Comparison of ENCODE assay signal across 11 cellular contexts in the genomic region with DNA sequence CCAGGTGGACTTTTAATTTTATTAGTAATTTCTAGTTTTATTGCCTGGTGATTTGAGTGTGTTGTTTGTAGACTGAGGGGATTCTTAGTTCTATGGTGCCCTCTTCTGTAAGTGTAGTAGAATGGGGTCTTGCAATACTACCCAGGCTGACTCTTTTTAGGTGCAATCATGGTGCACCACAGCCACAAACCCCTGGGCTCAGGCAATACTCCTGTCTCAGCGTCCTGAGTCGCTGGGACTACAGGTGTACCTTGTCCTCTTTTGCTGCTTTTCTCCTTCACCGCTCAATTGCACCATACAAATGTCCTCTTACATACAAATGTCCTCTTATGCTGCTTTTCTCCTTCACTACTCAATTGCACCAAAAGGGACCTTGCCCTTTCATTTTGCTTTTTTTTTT. TPM values are rescaled to one million over a fixed set of nuclear protein-coding genes. Genes with fewer than 3 reads are reported as not detected.
DNase-seq lines count a peak whose midpoint lies in the region; ATAC-seq, FAIRE-seq and TF ChIP-seq lines count a peak whose summit lies in the region.
"Had no signal": no experiment of that assay in that cellular context is flagged by ENCODE, and none has a peak within 500 bp of the region (broad histone marks: within the 10 kb centered on the region; RNA-seq: fewer than 3 reads in every experiment).

No MANE protein-coding gene starts in this region.

- TF ChIP-seq EP300 in HepG2 (IDR thresholded peaks at IDR 0.05; ENCODE audit: low read depth in 2 of 2, low read length in 2 of 2) = no peak
- no peak for TF ChIP-seq EP300 in HepG2 (CRISPR knock-in tag; IDR thresholded peaks at IDR 0.05; ENCODE audit: borderline replicate concordance)

- H3K4me1 Mint-ChIP-seq in astrocyte (ENCODE audit: low read depth, unreplicated experiment) = no peaks in the 10 kb centered on the region

- H4K20me1 ChIP-seq in Loucy (ENCODE audit: insufficient read depth, low read length, poor library complexity, severe bottlenecking) = no peaks in the 10 kb centered on the region
- H4K20me1 ChIP-seq in astrocyte (ENCODE audit: insufficient read depth, low read length) = no peaks in the 10 kb centered on the region
- no peaks in the 10 kb centered on the region for H4K20me1 ChIP-seq in HepG2 (ENCODE audit: insufficient read depth, low read length)

- H3K79me2 ChIP-seq in Loucy (ENCODE audit: insufficient read depth, low read length) (no peaks in the 10 kb centered on the region), astrocyte (ENCODE audit: insufficient read depth, low read length) (no peaks in the 10 kb centered on the region), HepG2 (ENCODE audit: insufficient read depth, low read length) (no peaks in the 10 kb centered on the region)

- BruUV-seq in HepG2 (replicated peaks; lab: Mats Ljungman, UMichigan) = no TSS peak

- TF ChIP-seq RAD21 in HepG2 (CRISPR knock-in tag; IDR thresholded peaks at IDR 0.05) = 0 out of 2 replicates have a peak, but pooled peaks have one; percentile 40

- no peaks in the 10 kb centered on the region for H3K9me3 Mint-ChIP-seq in astrocyte (ENCODE audit: unreplicated experiment)
- H3K9me3 Mint-ChIP-seq: activated T-cell treated with anti-CD3 and anti-CD28 coated beads, Interleukin-2, amount 50 U/mL, for 72 hours had no signal

- intact Hi-C loops in HepG2 (cut with micrococcal nuclease; ENCODE audit: unreplicated experiment) = loop anchor here (1.0 kb wide), 1 partner anchor 65 kb away; no protein-coding TSS in a partner anchor

- CTCF ChIA-PET in HepG2 (lab: Yijun Ruan, JAX; ENCODE audit: low intra/inter-chr PET ratio, low total read pairs) = interaction anchor here (2.4 kb wide), 1 partner anchor 65 kb away, joined by 12 read pairs; no protein-coding TSS in a partner anchor

- POLR2A ChIA-PET in HepG2 (lab: Yijun Ruan, JAX) = no interaction called here

- H3K9me2 ChIP-seq in Loucy (replicated peaks; ENCODE audit: low read depth, low read length) = no peaks in the 10 kb centered on the region

- no peak overlapping the region for H3K9ac ChIP-seq in Loucy (ENCODE audit: low read depth, low read length, poor library complexity, severe bottlenecking)
- no peak overlapping the region for H3K9ac ChIP-seq in astrocyte (ENCODE audit: low read length)
- no peak overlapping the region for H3K9ac ChIP-seq in HepG2 (ENCODE audit: insufficient read depth, low read depth, low read length)

- H3F3A ChIP-seq in Loucy (ENCODE audit: low read depth) = no peaks in the 10 kb centered on the region

- TF ChIP-seq POLR2A in HepG2 (IDR thresholded peaks at IDR 0.05; ENCODE audit: insufficient read depth in 1 of 2, low read depth in 2 of 2, low read length in 2 of 2) = no peak

- H3K36me3 ChIP-seq in Loucy (ENCODE audit: insufficient read depth, low read length) (no peaks in the 10 kb centered on the region), astrocyte (ENCODE audit: insufficient read depth, low read length) (no peaks in the 10 kb centered on the region), HepG2 (replicated peaks in 1 of 2; ENCODE audit: control insufficient read depth in 1 of 2, insufficient read depth in 2 of 2, low read length in 2 of 2) (peaks cover 0 to 5% of the 10 kb centered on the region in 2 experiments; a peak in 1 of 5 replicates)

- H3K36me3 Mint-ChIP-seq in astrocyte (ENCODE audit: low read depth, unreplicated experiment) = peaks cover 2% of the 10 kb centered on the region

- H3K27me3 ChIP-seq in Loucy (ENCODE audit: insufficient read depth, low read length, poor library complexity, severe bottlenecking) = no peaks in the 10 kb centered on the region
- no peaks in the 10 kb centered on the region for H3K27me3 ChIP-seq in astrocyte (ENCODE audit: insufficient read depth, low read length)
- no peaks in the 10 kb centered on the region for H3K27me3 ChIP-seq in HepG2 (ENCODE audit: control insufficient read depth in 1 of 2, insufficient read depth in 2 of 2, low read length in 2 of 2)
- H3K27me3 ChIP-seq: gastroesophageal sphincter had no signal

- no peak overlapping the region for H3K27ac ChIP-seq in astrocyte (ENCODE audit: low read depth, low read length)
- H3K27ac ChIP-seq in HepG2 (ENCODE audit: extremely low read length, insufficient read depth, low read length) = no peak overlapping the region
- H3K27ac ChIP-seq: gastroesophageal sphincter, PC-9 had no signal

- H3K9me3 ChIP-seq in Loucy (ENCODE audit: insufficient read depth, low read depth, low read length) (no peaks in the 10 kb centered on the region), astrocyte (ENCODE audit: insufficient read depth, low read depth, low read length) (no peaks in the 10 kb centered on the region), HepG2 (ENCODE audit: low read length) (no peaks in the 10 kb centered on the region)
- H3K9me3 ChIP-seq: gastroesophageal sphincter had no signal

- in situ Hi-C loops in HepG2 (cut with HindIII; ENCODE audit: extremely low pct_ligation_motif_present, low pct_unique_long_range_greater_than_20kb) = no loop called here

- H3K4me1 ChIP-seq in Loucy (ENCODE audit: insufficient read depth, low read length, poor library complexity, severe bottlenecking) (no peaks in the 10 kb centered on the region), astrocyte (ENCODE audit: insufficient read depth, low read length) (no peaks in the 10 kb centered on the region), HepG2 (ENCODE audit: insufficient read depth, low read length) (0 out of 2 replicates have a peak, but pooled peaks cover 4% of the 10 kb centered on the region)
- H3K4me1 ChIP-seq: gastroesophageal sphincter had no signal

- H3K4me2 ChIP-seq in Loucy (ENCODE audit: low read depth, low read length, poor library complexity, severe bottlenecking) = no peak overlapping the region
- H3K4me2 ChIP-seq in astrocyte (ENCODE audit: low read length) = no peak overlapping the region
- no peak overlapping the region for H3K4me2 ChIP-seq in HepG2 (ENCODE audit: low read depth, low read length)
- H3K4me2 ChIP-seq: PC-9 had no signal

- WGBS in HepG2 (ENCODE audit: low lambda C conversion rate) = 37% methylated on average over 3 of the region's 3 CpGs

- H3K4me3 ChIP-seq in Loucy (ENCODE audit: low read length, poor library complexity, severe bottlenecking) (no peak overlapping the region), astrocyte (ENCODE audit: insufficient read depth, low read depth, low read length) (no peak overlapping the region), HepG2 (replicated peaks in 1 of 3; ENCODE audit: insufficient read depth in 1 of 3, low read depth in 2 of 3, low read length in 3 of 3) (no peak overlapping the region)
- H3K4me3 ChIP-seq: gastroesophageal sphincter, PC-9 had no signal

- H2AFZ ChIP-seq in Loucy (ENCODE audit: low read length) (no peak overlapping the region), astrocyte (ENCODE audit: low read depth, low read length) (no peak overlapping the region), HepG2 (ENCODE audit: low read length) (no peak overlapping the region)
- H2AFZ ChIP-seq: PC-9 had no signal

- ATAC-seq in HepG2 (peak; percentile 75), GM19324 (IDR thresholded peaks at IDR 0.05; ENCODE audit: low FRiP score, unreplicated experiment) (no peak)
- ATAC-seq: activated T-cell treated with anti-CD3 and anti-CD28 coated beads, Interleukin-2, amount 50 U/mL, for 72 hours; gastroesophageal sphincter had no signal

- no peak for FAIRE-seq in astrocyte (lab: Jason Lieb, UNC)
- no peak for FAIRE-seq in HepG2 (lab: Jason Lieb, UNC)

- TF ChIP-seq CTCF in Loucy (conservative IDR thresholded peaks at IDR 0.05; ENCODE audit: low read length) (peak; percentile 67), astrocyte (IDR thresholded peaks at IDR 0.05; ENCODE audit: insufficient read depth, low read depth, low read length) (peak; percentile 13), HepG2 (CRISPR knock-in tag; IDR thresholded peaks at IDR 0.05) (peak; percentile 59)

- H3K27ac Mint-ChIP-seq in astrocyte (ENCODE audit: unreplicated experiment) = no peak overlapping the region
- H3K27ac Mint-ChIP-seq: activated T-cell treated with anti-CD3 and anti-CD28 coated beads, Interleukin-2, amount 50 U/mL, for 72 hours had no signal

- H3K4me3 Mint-ChIP-seq in astrocyte (ENCODE audit: unreplicated experiment) = no peak overlapping the region
- H3K4me3 Mint-ChIP-seq: activated T-cell treated with anti-CD3 and anti-CD28 coated beads, Interleukin-2, amount 50 U/mL, for 72 hours had no signal

- DNase-seq in DMS79 treated with DMSO at 0.1 percent for 48 hours (lab: John Stamatoyannopoulos, UW) (peak; percentile 6), astrocyte (ENCODE audit: low read depth) (peak; percentile 11), HepG2 (ENCODE audit: low spot score) (peak; percentile 44), foreskin melanocyte (no peak), NCI-H2196 treated with DMSO at 0.1 percent for 48 hours (lab: John Stamatoyannopoulos, UW; ENCODE audit: unreplicated experiment) (no peak), AG20443 (ENCODE audit: low spot score) (no peak)
- DNase-seq: activated T-cell treated with anti-CD3 and anti-CD28 coated beads, Interleukin-2, amount 50 U/mL, for 72 hours; PC-9 had no signal

- no peaks in the 10 kb centered on the region for H3K27me3 Mint-ChIP-seq in astrocyte (ENCODE audit: low read depth, unreplicated experiment)

RNA-seq across cellular contexts. Expression of gene SCP2, which starts 43.1 kb away (rescaled TPM):
- total RNA-seq in astrocyte (89.8 and 93.2 TPM in 2 replicates), HepG2 (2016; rRNA removed; fragmentation: Illumina TruSeq; extraction: Trizol) (133 and 215 TPM in 2 replicates)
- total RNA-seq in HepG2 (2016; cell fraction: cytosol; rRNA removed; fragmentation: Illumina TruSeq; extraction: Trizol; ENCODE audit: low read depth) = 13.3 and 15.9 TPM in 2 replicates
- total RNA-seq in HepG2 (2016; cell fraction: insoluble cytoplasmic fraction; rRNA removed; fragmentation: Illumina TruSeq; extraction: Trizol) = 133 and 225 TPM in 2 replicates
- 33.4 and 38.1 TPM in 2 replicates for total RNA-seq in HepG2 (2016; cell fraction: membrane; rRNA removed; fragmentation: Illumina TruSeq; extraction: Trizol)
- 54.5 and 57.0 TPM in 2 replicates for total RNA-seq in HepG2 (2016; cell fraction: nucleus; rRNA removed; fragmentation: Illumina TruSeq; extraction: Trizol)
- 45.6 and 59.0 TPM in 2 replicates for polyA plus RNA-seq in HepG2 (2011; rRNA removed)
- 21.7 and 41.8 TPM in 2 replicates for polyA plus RNA-seq in HepG2 (2011; cell fraction: cytosol; rRNA removed)
- 11.2 and 21.2 TPM in 2 replicates for polyA plus RNA-seq in HepG2 (2011; cell fraction: nucleus; rRNA removed)
- polyA plus RNA-seq in HepG2 (2012) = 88.5 and 194 TPM in 2 replicates
- polyA plus RNA-seq in HepG2 (2016; cell fraction: cytosol; fragmentation: Illumina TruSeq; extraction: Trizol; ENCODE audit: low read depth) = 12.4 and 13.4 TPM in 2 replicates
- polyA plus RNA-seq in HepG2 (2016; cell fraction: insoluble cytoplasmic fraction; fragmentation: Illumina TruSeq; extraction: Trizol; ENCODE audit: low read depth) = 220 and 248 TPM in 2 replicates
- polyA plus RNA-seq in HepG2 (2016; cell fraction: membrane; fragmentation: Illumina TruSeq; extraction: Trizol; ENCODE audit: low read depth) = 28.4 and 29.4 TPM in 2 replicates
- polyA plus RNA-seq in HepG2 (2016; cell fraction: nucleus; fragmentation: Illumina TruSeq; extraction: Trizol; ENCODE audit: insufficient read depth, low read depth) = 75.9 and 81.4 TPM in 2 replicates
- polyA minus RNA-seq in HepG2 (2011; rRNA and poly(A)+ RNA removed; ENCODE audit: low replicate concordance) = 12.4 and 19.8 TPM in 2 replicates
- 30.3 and 35.0 TPM in 2 replicates for polyA minus RNA-seq in HepG2 (2011; cell fraction: cytosol; rRNA and poly(A)+ RNA removed)
- 32.4 and 42.5 TPM in 2 replicates for polyA minus RNA-seq in HepG2 (2011; cell fraction: nucleus; rRNA and poly(A)+ RNA removed)

RNA-seq across cellular contexts. Expression of gene ECHDC2, which starts 48.6 kb away (rescaled TPM):
- total RNA-seq in astrocyte (6.2 and 9.0 TPM in 2 replicates), HepG2 (2016; rRNA removed; fragmentation: Illumina TruSeq; extraction: Trizol) (27.3 and 48.1 TPM in 2 replicates)
- 14.4 and 15.0 TPM in 2 replicates for total RNA-seq in HepG2 (2016; cell fraction: cytosol; rRNA removed; fragmentation: Illumina TruSeq; extraction: Trizol; ENCODE audit: low read depth)
- total RNA-seq in HepG2 (2016; cell fraction: insoluble cytoplasmic fraction; rRNA removed; fragmentation: Illumina TruSeq; extraction: Trizol) = 24.1 and 48.7 TPM in 2 replicates
- total RNA-seq in HepG2 (2016; cell fraction: membrane; rRNA removed; fragmentation: Illumina TruSeq; extraction: Trizol) = 27.6 and 28.1 TPM in 2 replicates
- total RNA-seq in HepG2 (2016; cell fraction: nucleus; rRNA removed; fragmentation: Illumina TruSeq; extraction: Trizol) = 47.0 and 57.5 TPM in 2 replicates
- 90.3 and 107 TPM in 2 replicates for polyA plus RNA-seq in HepG2 (2011; rRNA removed)
- polyA plus RNA-seq in HepG2 (2011; cell fraction: cytosol; rRNA removed) = 28.8 and 33.6 TPM in 2 replicates
- polyA plus RNA-seq in HepG2 (2011; cell fraction: nucleus; rRNA removed) = 324 and 383 TPM in 2 replicates
- polyA plus RNA-seq in HepG2 (2012) = 92.3 and 94.6 TPM in 2 replicates
- polyA plus RNA-seq in HepG2 (2016; cell fraction: cytosol; fragmentation: Illumina TruSeq; extraction: Trizol; ENCODE audit: low read depth) = 10.1 and 14.1 TPM in 2 replicates
- polyA plus RNA-seq in HepG2 (2016; cell fraction: insoluble cytoplasmic fraction; fragmentation: Illumina TruSeq; extraction: Trizol; ENCODE audit: low read depth) = 25.0 and 28.2 TPM in 2 replicates
- 15.4 and 18.5 TPM in 2 replicates for polyA plus RNA-seq in HepG2 (2016; cell fraction: membrane; fragmentation: Illumina TruSeq; extraction: Trizol; ENCODE audit: low read depth)
- polyA plus RNA-seq in HepG2 (2016; cell fraction: nucleus; fragmentation: Illumina TruSeq; extraction: Trizol; ENCODE audit: insufficient read depth, low read depth) = 222 and 224 TPM in 2 replicates
- 2.4 and 35.6 TPM in 2 replicates for polyA minus RNA-seq in HepG2 (2011; rRNA and poly(A)+ RNA removed; ENCODE audit: low replicate concordance)
- polyA minus RNA-seq in HepG2 (2011; cell fraction: cytosol; rRNA and poly(A)+ RNA removed) = 5.5 and 7.3 TPM in 2 replicates
- 75.6 and 105 TPM in 2 replicates for polyA minus RNA-seq in HepG2 (2011; cell fraction: nucleus; rRNA and poly(A)+ RNA removed)

Comparison
In these comparisons a context has a peak if more than half of its experiments do, and no peak if none do; other contexts are left out.
1. DNase-seq: peak in DMS79 treated with DMSO at 0.1 percent for 48 hours (single experiment), astrocyte (single experiment) and HepG2 (single experiment); none in foreskin melanocyte (single experiment), NCI-H2196 treated with DMSO at 0.1 percent for 48 hours (single experiment) and AG20443 (single experiment).
2. CTCF ChIP-seq: peak in every context shown above with its lines; median percentile 67 in Loucy; 59 in HepG2; 13 in astrocyte.